ENCODE assay signal across 12 cellular contexts in the genomic region with DNA sequence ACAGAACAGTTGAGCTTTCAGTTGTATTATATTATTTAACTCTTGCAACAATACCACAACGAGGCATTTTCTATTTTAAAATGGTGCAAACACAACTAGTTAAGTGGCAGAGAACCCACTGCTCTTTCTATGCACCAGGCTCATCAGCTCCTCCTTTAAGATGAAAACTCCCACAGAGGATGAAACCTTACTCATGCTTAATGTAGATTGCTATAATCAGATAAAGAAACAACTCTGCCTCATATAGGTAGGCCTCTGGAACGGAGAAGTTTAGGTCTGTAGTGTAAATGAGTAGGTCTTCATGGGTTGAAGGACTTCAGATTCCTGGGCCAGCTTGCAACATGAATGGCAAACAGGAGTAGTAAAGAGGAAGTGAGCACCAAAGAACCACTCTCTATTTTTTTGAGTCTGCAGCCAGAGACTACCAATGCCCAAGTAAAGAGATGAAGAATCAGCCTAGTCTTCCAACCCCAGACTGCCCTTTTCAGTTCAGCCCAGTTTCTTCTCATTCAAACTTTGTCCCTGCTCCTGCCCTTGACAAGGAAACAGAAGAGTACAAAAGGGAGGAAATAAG. TPM values are rescaled to one million over a fixed set of nuclear protein-coding genes. Genes with fewer than 3 reads are reported as not detected.
DNase-seq lines count a peak whose midpoint lies in the region; ATAC-seq lines count a peak whose summit lies in the region.
"Had no signal": no experiment of that assay in that cellular context is flagged by ENCODE, and none has a peak within 500 bp of the region (broad histone marks: within the 10 kb centered on the region; RNA-seq: fewer than 3 reads in every experiment).

No MANE protein-coding gene starts in this region.

- CTCF ChIA-PET in CD4-positive, alpha-beta memory T cell (lab: Charles Lee; ENCODE audit: partially characterized antibody), result interaction anchor here (1.0 to 1.4 kb wide), 3 partner anchors 12 to 57 kb away, joined by 3 to 5 read pairs (median 3); a partner anchor contains a TSS
- CTCF ChIA-PET in T-cell (lab: Charles Lee), result interaction anchor here (0.6 to 1.1 kb wide), 3 partner anchors 12 to 582 kb away, joined by 3 to 4 read pairs (median 3); no protein-coding TSS in a partner anchor

- intact Hi-C loops in CD4-positive, alpha-beta memory T cell (cut with micrococcal nuclease), result no loop called here

- peaks cover 39 to 53% (median 50%) of the 10 kb centered on the region in 4 donors for H3K4me1 Mint-ChIP-seq in CD4-positive, alpha-beta memory T cell
- peaks cover 41 to 60% (median 51%) of the 10 kb centered on the region in 3 donors for H3K4me1 Mint-ChIP-seq in T-cell

- POLR2A ChIA-PET in CD4-positive, alpha-beta memory T cell (lab: Charles Lee; ENCODE audit: partially characterized antibody), result interaction anchor here (0.8 to 2.6 kb wide), 4 partner anchors 20 to 375 kb away, joined by 3 to 18 read pairs (median 3); a partner anchor contains a TSS
- POLR2A ChIA-PET in T-cell (lab: Charles Lee), result interaction anchor here in 1 of 2 donors (0.6 kb wide), 1 partner anchor 1872 kb away, joined by 5 read pairs; no protein-coding TSS in a partner anchor

- no peak overlapping the region for H3K4me3 ChIP-seq in CD4-positive, alpha-beta memory T cell (ENCODE audit: low read length in 2 of 2)

- DNase-seq in CD4-positive, alpha-beta memory T cell, result no peak
- DNase-seq in T-cell (no peak), inferior parietal cortex (ENCODE audit: extremely low spot score) (no peak), HPDE6-E6E7 (ENCODE audit: extremely low spot score) (no peak), NCI-H524 treated with DMSO at 0.1 percent for 48 hours (lab: John Stamatoyannopoulos, UW) (no peak), NCI-H2171 treated with DMSO at 0.1 percent for 48 hours (lab: John Stamatoyannopoulos, UW) (no peak)
- DNase-seq: COR-L47 had no signal

- H3K4me1 ChIP-seq in CD4-positive, alpha-beta memory T cell (ENCODE audit: insufficient read depth, low read length), result peaks cover 37% of the 10 kb centered on the region

- no peak overlapping the region for H3K27ac ChIP-seq in CD4-positive, alpha-beta memory T cell (ENCODE audit: low read depth, low read length)
- H3K27ac ChIP-seq: parathyroid adenoma, RWPE1 had no signal

- H3K4me3 Mint-ChIP-seq in CD4-positive, alpha-beta memory T cell, result peak overlapping the region in 3 of 8 donors; percentile 13 to 68 (median 32)
- peak overlapping the region in 1 of 3 donors; percentile 20 for H3K4me3 Mint-ChIP-seq in T-cell
- H3K4me3 Mint-ChIP-seq: stimulated activated naive CD8-positive, alpha-beta T cell treated with anti-CD3 and anti-CD28 coated beads, Interleukin-15, Interleukin-2, amounts not matched to agents 100 ng/mL and 50 ng/mL, for 24 hours had no signal

- no peaks in the 10 kb centered on the region for H3K9me3 ChIP-seq in CD4-positive, alpha-beta memory T cell (ENCODE audit: control insufficient read depth in 1 of 2, low read length in 2 of 2)

- peaks cover 0 to 13% (median 6%) of the 10 kb centered on the region in 8 donors for H3K9me3 Mint-ChIP-seq in CD4-positive, alpha-beta memory T cell
- H3K9me3 Mint-ChIP-seq in T-cell, result peaks cover 6 to 17% (median 8%) of the 10 kb centered on the region in 3 donors

- no peaks in the 10 kb centered on the region for H3K27me3 ChIP-seq in CD4-positive, alpha-beta memory T cell (ENCODE audit: insufficient read depth, low read length)

- peaks cover 37 to 51% of the 10 kb centered on the region in 2 donors for H3K36me3 Mint-ChIP-seq in CD4-positive, alpha-beta memory T cell
- H3K36me3 Mint-ChIP-seq in T-cell, result peaks cover 59% of the 10 kb centered on the region

- peak overlapping the region; percentile 8 to 88 (median 76) for H3K27ac Mint-ChIP-seq in CD4-positive, alpha-beta memory T cell
- peak overlapping the region; percentile 29 to 82 for H3K27ac Mint-ChIP-seq in T-cell
- H3K27ac Mint-ChIP-seq: stimulated activated naive CD8-positive, alpha-beta T cell treated with anti-CD3 and anti-CD28 coated beads, Interleukin-15, Interleukin-2, amounts not matched to agents 100 ng/mL and 50 ng/mL, for 24 hours had no signal

- no peaks in the 10 kb centered on the region for H3K27me3 Mint-ChIP-seq in CD4-positive, alpha-beta memory T cell
- H3K27me3 Mint-ChIP-seq in T-cell, result no peaks in the 10 kb centered on the region
- H3K27me3 Mint-ChIP-seq: stimulated activated naive CD8-positive, alpha-beta T cell treated with anti-CD3 and anti-CD28 coated beads, Interleukin-15, Interleukin-2, amounts not matched to agents 100 ng/mL and 50 ng/mL, for 24 hours had no signal

- no peaks in the 10 kb centered on the region for H3K36me3 ChIP-seq in CD4-positive, alpha-beta memory T cell (ENCODE audit: insufficient read depth, low read length)

- ATAC-seq in GM19351 (IDR thresholded peaks at IDR 0.05; ENCODE audit: unreplicated experiment), result peak; percentile 86
- peak; percentile 67 for ATAC-seq in HG03064 (IDR thresholded peaks at IDR 0.05; ENCODE audit: low read depth, unreplicated experiment)
- ATAC-seq in T-cell (replicated peaks in 1 of 4), result peak in 3 of 4 experiments; percentile 48 to 50 (median 48)

RNA-seq across cellular contexts. Expression of a gene that starts 33.9 kb away (rescaled TPM):
- 10 to 100 TPM; 16.0 to 18.3 TPM for total RNA-seq in CD4-positive, alpha-beta memory T cell
- 1 to 10 TPM; 5.3 to 7.9 TPM for polyA plus RNA-seq in CD4-positive, alpha-beta memory T cell
- 10 to 100 TPM in 3 of 5 donors, 1 to 10 TPM in 2; 8.9 to 11.8 (median 10.2) TPM for total RNA-seq in T-cell
